ENCODE assay signal across 36 cellular contexts in genomic region chr1:167076136-167076710, GRCh38. TPM values are rescaled to one million over a fixed set of nuclear protein-coding genes. Genes with fewer than 3 reads are reported as not detected.
DNase-seq lines count a peak whose midpoint lies in the region; ATAC-seq, FAIRE-seq and TF ChIP-seq lines count a peak whose summit lies in the region.
"Had no signal": no experiment of that assay in that cellular context is flagged by ENCODE, and none has a peak within 500 bp of the region (broad histone marks: within the 10 kb centered on the region; RNA-seq: fewer than 3 reads in every experiment).

No MANE protein-coding gene starts in this region.

- TF ChIP-seq CTCF in Loucy (conservative IDR thresholded peaks at IDR 0.05; ENCODE audit: low read length) (no peak), GM12878 (IDR thresholded peaks at IDR 0.05 in 2 of 3, conservative IDR thresholded peaks at IDR 0.05 in 1 of 3; ENCODE audit: control insufficient read depth in 2 of 3, extremely low read depth in 1 of 3, insufficient read depth in 1 of 3, low read depth in 3 of 3, low read length in 3 of 3) (no peak), nephron (IDR thresholded peaks at IDR 0.05; ENCODE audit: unreplicated experiment in 3 of 3) (no peak)

- H3K79me2 ChIP-seq in Loucy (ENCODE audit: insufficient read depth, low read length) (peaks cover 60% of the 10 kb centered on the region; the same call in 1 of the 2 replicates), GM12878 (ENCODE audit: control insufficient read depth, insufficient read depth, low read length) (no peaks in the 10 kb centered on the region)
- H3K79me2 ChIP-seq: parathyroid adenoma had no signal

- no peak overlapping the region for H3K4me3 ChIP-seq in CD8-positive, alpha-beta memory T cell (ENCODE audit: low read length)
- H3K4me3 ChIP-seq in Loucy (ENCODE audit: low read length, poor library complexity, severe bottlenecking) = peak overlapping the region; percentile 40
- H3K4me3 ChIP-seq in GM12878 = no peak overlapping the region
- H3K4me3 ChIP-seq: BLaER1 treated with 17β-estradiol and CSF1 and Interleukin-3, amounts not matched to agents 10 nM and 100 nM; coronary artery; heart right ventricle; lung; right atrium auricular region; smooth muscle cell; suprapubic skin had no signal

- peaks cover 0 to 12% of the 10 kb centered on the region in 2 donors for H3K27me3 Mint-ChIP-seq in CD8-positive, alpha-beta memory T cell
- peaks cover 9% of the 10 kb centered on the region for H3K27me3 Mint-ChIP-seq in nephron (ENCODE audit: low read depth)

- H3K36me3 ChIP-seq in CD8-positive, alpha-beta memory T cell (ENCODE audit: insufficient read depth, low read length) = no peaks in the 10 kb centered on the region
- peaks cover 16% of the 10 kb centered on the region; the same call in 1 of the 2 replicates for H3K36me3 ChIP-seq in Loucy (ENCODE audit: insufficient read depth, low read length)
- H3K36me3 ChIP-seq in GM12878 (ENCODE audit: control insufficient read depth in 2 of 2, insufficient read depth in 2 of 2, low read length in 1 of 2) = no peaks in the 10 kb centered on the region
- H3K36me3 ChIP-seq: BLaER1 treated with 17β-estradiol and CSF1 and Interleukin-3, amounts not matched to agents 10 nM and 100 nM; heart right ventricle; right atrium auricular region; suprapubic skin had no signal

- H3K27ac ChIP-seq in CD8-positive, alpha-beta memory T cell (ENCODE audit: low read depth, low read length) = no peak overlapping the region
- H3K27ac ChIP-seq in GM12878 (ENCODE audit: control insufficient read depth, insufficient read depth) = no peak overlapping the region
- H3K27ac ChIP-seq: BLaER1 treated with 17β-estradiol and CSF1 and Interleukin-3, amounts not matched to agents 10 nM and 100 nM; coronary artery; heart right ventricle; parathyroid adenoma; right atrium auricular region; suprapubic skin had no signal

- peak overlapping the region; percentile 6 to 85 (median 48) for H3K27ac Mint-ChIP-seq in CD8-positive, alpha-beta memory T cell
- peak overlapping the region; percentile 15 to 48 (median 26) for H3K27ac Mint-ChIP-seq in nephron
- H3K27ac Mint-ChIP-seq: activated naive CD4-positive, alpha-beta T cell treated with anti-CD3 and anti-CD28 coated beads for 36 hours had no signal

- BruUV-seq in GM12878 (replicated peaks; lab: Mats Ljungman, UMichigan) = no TSS peak

- H3K36me3 Mint-ChIP-seq in CD8-positive, alpha-beta memory T cell = peaks cover 1 to 6% (median 2%) of the 10 kb centered on the region in 3 donors
- H3K36me3 Mint-ChIP-seq in nephron (ENCODE audit: low read depth) = no peaks in the 10 kb centered on the region

- no peak for FAIRE-seq in GM12878 (lab: Jason Lieb, UNC)
- FAIRE-seq: D721Med, GM12892, HepG2, urothelium cell line had no signal

- TF ChIP-seq RAD21 in GM12878 (IDR thresholded peaks at IDR 0.05; ENCODE audit: insufficient read depth, low read depth, low read length) = no peak

- TF ChIP-seq EP300 in GM12878 (IDR thresholded peaks at IDR 0.05; ENCODE audit: borderline replicate concordance in 1 of 2, control insufficient read depth in 1 of 2, low read depth in 2 of 2, low read length in 2 of 2) = no peak

- H3K9me3 ChIP-seq in CD8-positive, alpha-beta memory T cell (ENCODE audit: low read length) = no peaks in the 10 kb centered on the region
- H3K9me3 ChIP-seq in Loucy (ENCODE audit: insufficient read depth, low read depth, low read length) = no peaks in the 10 kb centered on the region
- H3K9me3 ChIP-seq in GM12878 (replicated peaks; ENCODE audit: control insufficient read depth, insufficient read depth, low read length) = no peaks in the 10 kb centered on the region
- H3K9me3 ChIP-seq: BLaER1 treated with 17β-estradiol and CSF1 and Interleukin-3, amounts not matched to agents 10 nM and 100 nM; heart right ventricle; right atrium auricular region; suprapubic skin had no signal

- H3F3A ChIP-seq in Loucy (ENCODE audit: low read depth) = no peaks in the 10 kb centered on the region

- 56% methylated on average over 8 of the region's 8 CpGs for whole genome bisulfite sequencing in GM12878 (ENCODE audit: insufficient coverage, insufficient replicate concordance, low lambda C conversion rate, missing lambda C conversion rate)

- peak overlapping the region; percentile 83 for H3K4me2 ChIP-seq in Loucy (ENCODE audit: low read depth, low read length, poor library complexity, severe bottlenecking)
- H3K4me2 ChIP-seq in GM12878 (ENCODE audit: control insufficient read depth, insufficient read depth) = no peak overlapping the region
- H3K4me2 ChIP-seq: BLaER1 treated with 17β-estradiol and CSF1 and Interleukin-3, amounts not matched to agents 10 nM and 100 nM; smooth muscle cell had no signal

- peak overlapping the region in 6 of 7 donors; percentile 54 to 81 (median 68) for H3K4me3 Mint-ChIP-seq in CD8-positive, alpha-beta memory T cell
- no peak overlapping the region for H3K4me3 Mint-ChIP-seq in nephron
- H3K4me3 Mint-ChIP-seq: activated naive CD4-positive, alpha-beta T cell treated with anti-CD3 and anti-CD28 coated beads for 36 hours; activated T-cell treated with anti-CD3 and anti-CD28 coated beads, Interleukin-2, amount 50 U/mL, for 4 hours had no signal

- H3K4me1 Mint-ChIP-seq in CD8-positive, alpha-beta memory T cell = peaks cover 37 to 39% (median 38%) of the 10 kb centered on the region in 3 donors
- peaks cover 4% of the 10 kb centered on the region for H3K4me1 Mint-ChIP-seq in nephron

- in situ Hi-C loops in GM12878 (cut with MboI) = no loop called here

- H4K20me1 ChIP-seq in Loucy (ENCODE audit: insufficient read depth, low read length, poor library complexity, severe bottlenecking) (peaks cover 13% of the 10 kb centered on the region), GM12878 (ENCODE audit: control insufficient read depth, insufficient read depth) (no peaks in the 10 kb centered on the region)
- H4K20me1 ChIP-seq: BLaER1 treated with 17β-estradiol and CSF1 and Interleukin-3, amounts not matched to agents 10 nM and 100 nM had no signal

- no peak for DNase-seq in CD8-positive, alpha-beta memory T cell
- DNase-seq in GM12878 (ENCODE audit: low read depth, low spot score) (no peak), NCI-H748 treated with DMSO at 0.1 percent for 48 hours (lab: John Stamatoyannopoulos, UW) (no peak), HCEC 1CT (no peak)
- DNase-seq: activated CD8-positive, alpha-beta memory T cell treated with anti-CD3 and anti-CD28 coated beads for 24 hours; activated naive CD4-positive, alpha-beta T cell treated with anti-CD3 and anti-CD28 coated beads for 36 hours; activated T-cell treated with anti-CD3 and anti-CD28 coated beads, Interleukin-2, amount 50 U/mL, for 4 hours; anterior cingulate cortex; effector memory CD4-positive, alpha-beta T cell; foreskin fibroblast; GOT3; heart right ventricle; NCI-H1694 treated with DMSO at 0.1 percent for 48 hours; NCI-H2171; NCI-H69; RPMI8226; stimulated activated CD4-positive, alpha-beta T cell treated with anti-CD3 and anti-CD28 coated beads, Interleukin-2, amount 100 ng/mL, for 24 hours had no signal

- SMC1A ChIA-PET in GM12878 (lab: Charles Lee; ENCODE audit: uncharacterized antibody, unreplicated experiment) = interaction anchor here (0.8 kb wide), 1 partner anchor 26 kb away, joined by 3 read pairs; no protein-coding TSS in a partner anchor

- H2AFZ ChIP-seq in Loucy (ENCODE audit: low read length) (no peak overlapping the region), GM12878 (ENCODE audit: control insufficient read depth, low read depth, low read length) (no peak overlapping the region)
- H2AFZ ChIP-seq: parathyroid adenoma had no signal

- CTCF ChIA-PET in CD8-positive, alpha-beta memory T cell (lab: Charles Lee) = interaction anchor here (0.8 to 1.2 kb wide), 2 partner anchors 9 to 166 kb away, joined by 5 read pairs; no protein-coding TSS in a partner anchor
- CTCF ChIA-PET in GM12878 (lab: Yijun Ruan, JAX) = interaction anchor here (0.7 to 1.1 kb wide), 2 partner anchors 17 to 466 kb away, joined by 3 read pairs; no protein-coding TSS in a partner anchor

- intact Hi-C loops in GM12878 (cut with micrococcal nuclease; ENCODE audit: unreplicated experiment) = no loop called here

- H3K9me2 ChIP-seq in Loucy (replicated peaks; ENCODE audit: low read depth, low read length) = no peaks in the 10 kb centered on the region

- POLR2A ChIA-PET in CD8-positive, alpha-beta memory T cell (lab: Charles Lee) = no interaction called here
- POLR2A ChIA-PET in GM12878 (lab: Charles Lee) = interaction anchor here (0.7 kb wide), 1 partner anchor 143 kb away, joined by 3 read pairs; no protein-coding TSS in a partner anchor

- no peaks in the 10 kb centered on the region for H3K27me3 ChIP-seq in CD8-positive, alpha-beta memory T cell (ENCODE audit: insufficient read depth, low read length, poor library complexity, severe bottlenecking)
- no peaks in the 10 kb centered on the region for H3K27me3 ChIP-seq in Loucy (ENCODE audit: insufficient read depth, low read length, poor library complexity, severe bottlenecking)
- H3K27me3 ChIP-seq in GM12878 (replicated peaks in 1 of 2; ENCODE audit: control insufficient read depth in 2 of 2, insufficient read depth in 2 of 2, low read length in 1 of 2) = no peaks in the 10 kb centered on the region
- H3K27me3 ChIP-seq: BLaER1 treated with 17β-estradiol and CSF1 and Interleukin-3, amounts not matched to agents 10 nM and 100 nM; right atrium auricular region had no signal

- ATAC-seq in GM12878 (peak; percentile 49), GM18868 (IDR thresholded peaks at IDR 0.05; ENCODE audit: unreplicated experiment) (no peak)
- ATAC-seq: activated CD4-positive, CD25-positive, alpha-beta regulatory T cell treated with anti-CD3 and anti-CD28 coated beads, Interleukin-2, amount 50 U/mL, for 24 hours; activated T-cell treated with anti-CD3 and anti-CD28 coated beads, Interleukin-2, amount 50 U/mL, for 4 hours; esophagus mucosa; heart right ventricle; HepG2 had no signal

- H3K4me1 ChIP-seq in CD8-positive, alpha-beta memory T cell (ENCODE audit: insufficient read depth, low read length) = peaks cover 28% of the 10 kb centered on the region
- H3K4me1 ChIP-seq in Loucy (ENCODE audit: insufficient read depth, low read length, poor library complexity, severe bottlenecking) (peaks cover 51% of the 10 kb centered on the region), GM12878 (ENCODE audit: control insufficient read depth, insufficient read depth, low read length) (no peaks in the 10 kb centered on the region)
- H3K4me1 ChIP-seq: BLaER1 treated with 17β-estradiol and CSF1 and Interleukin-3, amounts not matched to agents 10 nM and 100 nM; parathyroid adenoma; suprapubic skin had no signal

- no peak for TF ChIP-seq POLR2A in GM12878 (IDR thresholded peaks at IDR 0.05; ENCODE audit: low read depth, low read length)

- H3K9ac ChIP-seq in Loucy (ENCODE audit: low read depth, low read length, poor library complexity, severe bottlenecking) (peak overlapping the region; percentile 54), GM12878 (ENCODE audit: control insufficient read depth, insufficient read depth, low read length) (no peak overlapping the region)
- H3K9ac ChIP-seq: BLaER1 treated with 17β-estradiol and CSF1 and Interleukin-3, amounts not matched to agents 10 nM and 100 nM; parathyroid adenoma had no signal

- RAD21 ChIA-PET in GM12878 (lab: Charles Lee; ENCODE audit: unreplicated experiment) = interaction anchor here (1.6 kb wide), 1 partner anchor 9 kb away, joined by 4 read pairs; no protein-coding TSS in a partner anchor

- H3K9me3 Mint-ChIP-seq in CD8-positive, alpha-beta memory T cell = no peaks in the 10 kb centered on the region
- no peaks in the 10 kb centered on the region for H3K9me3 Mint-ChIP-seq in nephron
- H3K9me3 Mint-ChIP-seq: activated naive CD4-positive, alpha-beta T cell treated with anti-CD3 and anti-CD28 coated beads for 36 hours; activated T-cell treated with anti-CD3 and anti-CD28 coated beads, Interleukin-2, amount 50 U/mL, for 4 hours had no signal

RNA-seq across cellular contexts. Expression of gene GPA33, which starts 14.0 kb away (rescaled TPM):
- total RNA-seq in CD8-positive, alpha-beta memory T cell = under 1 TPM; 0.66 to 0.97 TPM
- polyA plus RNA-seq in CD8-positive, alpha-beta memory T cell = 19.7 TPM
- total RNA-seq in GM12878 (2013; cell fraction: nucleolus; rRNA removed) = 0.27 and 0.31 TPM in 2 replicates
- total RNA-seq in GM12878 (2014; rRNA removed) (0.22 and 0.23 TPM in 2 replicates), GM12878 (2014; rRNA removed; fragmentation: Illumina TruSeq; extraction: Trizol) (0.13 and 0.14 TPM in 2 replicates), GM12878 (2021) (0.21 and 0.88 TPM in 2 replicates)
- 0.12 TPM for polyA plus RNA-seq in GM12878 (2011; ENCODE audit: low read depth)
- polyA plus RNA-seq in GM12878 (2011; rRNA removed) (0.10 TPM in 1 of 2 replicates, not detected in the other), GM12878 (2014; fragmentation: Illumina TruSeq; extraction: Trizol) (0.12 and 0.25 TPM in 2 replicates), GM12878 (2014; fragmentation: Nextera tagmentation; extraction: Ambion mirVana) (under 1 TPM in 1 of 2 experiments, not detected in 1; 0.09 TPM), GM12878 (2014; rRNA removed) (0.14 and 0.27 TPM in 2 replicates), GM12878 (2016; fragmentation: Nextera tagmentation; extraction: Ambion mirVana) (under 1 TPM; 0.21 to 0.24 TPM)
- polyA plus RNA-seq in GM12878 (2011; cell fraction: cytosol; rRNA removed) = 0.03 TPM in 1 of 2 replicates, not detected in the other
- polyA plus RNA-seq in GM12878 (2011; cell fraction: nucleus; rRNA removed) = 0.06 and 0.07 TPM in 2 replicates
- polyA plus RNA-seq in GM12878 (2012) = 0.22 and 0.39 TPM in 2 replicates
- polyA minus RNA-seq in GM12878 (2011; rRNA and poly(A)+ RNA removed) = not detected in 2 replicates
- not detected in 2 replicates for polyA minus RNA-seq in GM12878 (2011; cell fraction: cytosol; rRNA and poly(A)+ RNA removed)
- polyA minus RNA-seq in GM12878 (2011; cell fraction: nucleus; rRNA and poly(A)+ RNA removed) = not detected in 2 replicates
- total RNA-seq: esophagus mucosa, HepG2, smooth muscle cell had no signal
- polyA plus RNA-seq: HepG2, smooth muscle cell had no signal

RNA-seq across cellular contexts. Expression of gene STYXL2, which starts 17.7 kb away (rescaled TPM):
- not detected for total RNA-seq in CD8-positive, alpha-beta memory T cell
- not detected for polyA plus RNA-seq in CD8-positive, alpha-beta memory T cell
- 0.19 and 0.24 TPM in 2 replicates for total RNA-seq in GM12878 (2013; cell fraction: nucleolus; rRNA removed)
- under 0.01 TPM in 1 of 2 replicates, not detected in the other for total RNA-seq in GM12878 (2014; rRNA removed)
- not detected in 2 replicates for total RNA-seq in GM12878 (2014; rRNA removed; fragmentation: Illumina TruSeq; extraction: Trizol)
- total RNA-seq in GM12878 (2021) = 0.08 TPM in 2 replicates
- polyA plus RNA-seq in GM12878 (2011; ENCODE audit: low read depth) = not detected
- not detected in 2 replicates for polyA plus RNA-seq in GM12878 (2011; rRNA removed)
- 0.01 TPM in 1 of 2 replicates, not detected in the other for polyA plus RNA-seq in GM12878 (2011; cell fraction: cytosol; rRNA removed)
- polyA plus RNA-seq in GM12878 (2011; cell fraction: nucleus; rRNA removed) = not detected in 2 replicates
- not detected in 2 replicates for polyA plus RNA-seq in GM12878 (2012)
- 0.03 TPM in 1 of 2 replicates, not detected in the other for polyA plus RNA-seq in GM12878 (2014; fragmentation: Illumina TruSeq; extraction: Trizol)
- polyA plus RNA-seq in GM12878 (2014; fragmentation: Nextera tagmentation; extraction: Ambion mirVana) = not detected
- polyA plus RNA-seq in GM12878 (2014; rRNA removed) = 0.01 TPM in 1 of 2 replicates, not detected in the other
- polyA plus RNA-seq in GM12878 (2016; fragmentation: Nextera tagmentation; extraction: Ambion mirVana) = not detected
- not detected in 2 replicates for polyA minus RNA-seq in GM12878 (2011; rRNA and poly(A)+ RNA removed)
- not detected in 2 replicates for polyA minus RNA-seq in GM12878 (2011; cell fraction: cytosol; rRNA and poly(A)+ RNA removed)
- polyA minus RNA-seq in GM12878 (2011; cell fraction: nucleus; rRNA and poly(A)+ RNA removed) = not detected in 2 replicates
- total RNA-seq: activated naive CD4-positive, alpha-beta T cell treated with anti-CD3 and anti-CD28 coated beads for 36 hours; activated T-cell treated with anti-CD3 and anti-CD28 coated beads, Interleukin-2, amount 50 U/mL, for 4 hours; esophagus mucosa; HepG2; mononuclear cell; T-helper 1 cell treated with Interleukin-12 subunit alpha and Interleukin-12 subunit beta and Interleukin-4 antibody, amounts not matched to agents 30 ng/mL and 1 ng/mL, for 36 hours had no signal
- polyA plus RNA-seq: HepG2, neural cell had no signal

Comparison
In these comparisons a context has a peak if more than half of its experiments do, and no peak if none do; other contexts are left out.
1. H3K4me3 Mint-ChIP-seq: peak in CD8-positive, alpha-beta memory T cell (6 of 7); none in nephron (0 of 3).